Comparison of ENCODE assay signal across 26 cellular contexts in genomic region chr18:21262244-21262643, GRCh38. TPM values are rescaled to one million over a fixed set of nuclear protein-coding genes. Genes with fewer than 3 reads are reported as not detected.
"Had no signal": no experiment of that assay in that cellular context is flagged by ENCODE, and none has a peak within 500 bp of the region (broad histone marks: within the 10 kb centered on the region; RNA-seq: fewer than 3 reads in every experiment).

No MANE protein-coding gene starts in this region.

- H3K36me3 ChIP-seq: cardiac muscle cell, heart right ventricle, ovary, prostate gland, sigmoid colon, stomach, thyroid gland, upper lobe of right lung, WERI-Rb-1 had no signal

- H3K4me3 ChIP-seq: cardiac muscle cell, coronary artery, dorsolateral prefrontal cortex, heart right ventricle, ovary, prostate gland, sigmoid colon, smooth muscle cell, stomach, thyroid gland, upper lobe of right lung had no signal

- H3K4me2 ChIP-seq: smooth muscle cell had no signal

- H3K9me3 ChIP-seq: heart right ventricle, ovary, prostate gland, sigmoid colon, stomach, thyroid gland, upper lobe of right lung had no signal

- H3K27me3 ChIP-seq: cardiac muscle cell, dorsolateral prefrontal cortex, ovary, sigmoid colon, stomach, thyroid gland, upper lobe of right lung had no signal

- H3K27ac ChIP-seq: cardiac muscle cell, coronary artery, heart right ventricle, ovary, prostate gland, sigmoid colon, stomach, upper lobe of right lung, WERI-Rb-1 had no signal

- DNase-seq: activated CD4-positive, alpha-beta T cell treated with anti-CD3 and anti-CD28 coated beads, Interleukin-2, amount 50 U/mL, for 1 hour; activated CD8-positive, alpha-beta memory T cell treated with anti-CD3 and anti-CD28 coated beads, Interleukin-2, amount 10 ng/mL, durations not matched to agents 7 days and 5 days; activated CD8-positive, alpha-beta T cell treated with anti-CD3 and anti-CD28 coated beads, Interleukin-2, amount 10 ng/mL, durations not matched to agents 7 days and 5 days; activated naive CD4-positive, alpha-beta T cell; activated T-cell treated with anti-CD3 and anti-CD28 coated beads, Interleukin-2, amount 50 U/mL, for 48 hours; aorta; cerebellar nuclear complex; effector memory CD8-positive, alpha-beta T cell; foreskin fibroblast; heart right ventricle; natural killer cell; ovary; sigmoid colon; stimulated activated CD4-positive, alpha-beta T cell treated with anti-CD3 and anti-CD28 coated beads, Interleukin-1b, Interleukin-23, amount 100 ng/mL, for 48 hours; stimulated activated naive B cell treated with anti-CD40 and anti-IgM and Interleukin-4, amounts not matched to agents 10 μg/mL and 1 μg/mL and 100 μg/mL, for 72 hours; stomach; T-helper 17 cell; T1000; thyroid gland; upper lobe of right lung had no signal

- H3K4me1 ChIP-seq: prostate gland, stomach, upper lobe of right lung had no signal

RNA-seq across cellular contexts. Expression of gene GREB1L, which starts 20.2 kb away (rescaled TPM):
- total RNA-seq: activated CD8-positive, alpha-beta memory T cell treated with anti-CD3 and anti-CD28 coated beads, Interleukin-2, amount 10 ng/mL, durations not matched to agents 7 days and 5 days; activated CD8-positive, alpha-beta T cell treated with anti-CD3 and anti-CD28 coated beads, Interleukin-2, amount 10 ng/mL, durations not matched to agents 7 days and 5 days; natural killer cell; T-helper 17 cell had no signal
